16 cellular contexts compared by ENCODE assay signal in the genomic region with DNA sequence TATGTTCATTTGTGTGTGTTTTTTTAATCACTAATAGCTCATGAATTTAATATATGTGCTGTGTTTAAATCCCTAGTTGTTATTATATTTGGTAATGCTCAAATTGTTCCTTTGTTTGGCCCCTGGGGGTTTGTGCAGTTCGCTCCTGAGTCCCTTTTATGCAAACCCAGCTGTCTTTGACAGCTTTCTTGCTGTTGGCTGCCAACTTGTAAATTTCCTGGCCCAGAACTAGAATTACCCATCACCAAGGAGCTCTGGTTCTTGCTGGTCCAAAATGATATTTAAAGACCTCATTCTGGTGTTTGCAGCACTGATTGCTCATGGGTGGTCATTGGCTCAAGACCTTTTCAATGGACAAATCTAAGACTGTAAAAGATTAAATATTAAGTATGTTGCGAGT.
"Had no signal": no experiment of that assay in that cellular context is flagged by ENCODE, and none has a peak within 500 bp of the region (broad histone marks: within the 10 kb centered on the region; RNA-seq: fewer than 3 reads in every experiment).

No MANE protein-coding gene starts in this region.

- DNase-seq: activated CD4-positive, alpha-beta T cell treated with anti-CD3 and anti-CD28 coated beads, Interleukin-2, amount 50 U/mL, for 1 hour; activated CD8-positive, alpha-beta memory T cell treated with anti-CD3 and anti-CD28 coated beads for 24 hours; activated CD8-positive, alpha-beta memory T cell treated with anti-CD3 and anti-CD28 coated beads, Interleukin-2, amount 50 U/mL, for 48 hours; activated effector memory CD4-positive, alpha-beta T cell treated with Interleukin-2 at 50 U/mL for 16 hours; activated naive CD4-positive, alpha-beta T cell treated with anti-CD3 and anti-CD28 coated beads, Interleukin-2, amount 10 ng/mL, durations not matched to agents 7 days and 5 days; activated T-cell treated with anti-CD3 and anti-CD28 coated beads, Interleukin-2, amount 50 U/mL, for 48 hours; aorta; cortex of kidney; erythroblast; foreskin melanocyte; kidney; left lung; occipital lobe; stimulated activated CD4-positive, alpha-beta T cell treated with anti-CD3 and anti-CD28 coated beads, Interleukin-2, amount 100 ng/mL, for 48 hours; stimulated activated naive CD8-positive, alpha-beta T cell treated with anti-CD3 and anti-CD28 coated beads, Interleukin-15, amount 100 ng/mL, for 72 hours; trophoblast cell had no signal
